In genomic region chr22:39489094-39490068, GRCh38 we compare ENCODE assay signal across 12 cellular contexts. TPM values are rescaled to one million over a fixed set of nuclear protein-coding genes. Genes with fewer than 3 reads are reported as not detected.
A peak's percentile ranks its signal among the peaks of the same experiment; 100 is the strongest.
DNase-seq lines count a peak whose midpoint lies in the region; ATAC-seq and TF ChIP-seq lines count a peak whose summit lies in the region.
"Had no signal": no experiment of that assay in that cellular context is flagged by ENCODE, and none has a peak within 500 bp of the region (broad histone marks: within the 10 kb centered on the region; RNA-seq: fewer than 3 reads in every experiment).

No MANE protein-coding gene starts in this region.

- H3K9me3 Mint-ChIP-seq in brain: no peaks in the 10 kb centered on the region
- H3K9me3 Mint-ChIP-seq in neural progenitor cell: no peaks in the 10 kb centered on the region
- H3K9me3 Mint-ChIP-seq in endothelial cell (ENCODE audit: unreplicated experiment): no peaks in the 10 kb centered on the region
- H3K9me3 Mint-ChIP-seq: central memory CD8-positive, alpha-beta T cell had no signal

- DNase-seq in HCT116 (ENCODE audit: low read depth, low spot score) (no peak), neural progenitor cell (ENCODE audit: low spot score) (no peak), endothelial cell (ENCODE audit: low spot score) (no peak), germinal center (ENCODE audit: low spot score) (no peak)
- no peak for DNase-seq in stimulated activated naive CD4-positive, alpha-beta T cell treated with Interleukin-2 at 50 U/mL for 16 hours (lab: John Stamatoyannopoulos, UW)
- DNase-seq: NCI-H1417 treated with DMSO at 0.1 percent for 48 hours had no signal

- RAD21 ChIA-PET in HCT116 (lab: Charles Lee; ENCODE audit: low non-redundant PET in 1 of 2, low total read pairs in 2 of 2, uncharacterized antibody in 2 of 2, unreplicated experiment in 2 of 2): no interaction called here

- peak overlapping the region in 3 of 10 experiments; percentile 23 to 50 (median 46); a peak in 4 of 20 replicates for H3K4me3 ChIP-seq in BLaER1 treated with 17β-estradiol and CSF1 and Interleukin-3, amounts not matched to agents 10 nM and 100 nM
- H3K4me3 ChIP-seq in HCT116 (replicated peaks in 1 of 2; ENCODE audit: low read depth in 1 of 2, low read length in 2 of 2) (no peak overlapping the region), neural progenitor cell (no peak overlapping the region)
- H3K4me3 ChIP-seq: ovary had no signal

- H3K27me3 ChIP-seq in BLaER1 treated with 17β-estradiol and CSF1 and Interleukin-3, amounts not matched to agents 10 nM and 100 nM: no peaks in the 10 kb centered on the region
- H3K27me3 ChIP-seq in HCT116 (ENCODE audit: insufficient read depth, low read length) (no peaks in the 10 kb centered on the region), neural progenitor cell (peaks cover 5% of the 10 kb centered on the region)
- H3K27me3 ChIP-seq: ovary had no signal

- H3K27ac Mint-ChIP-seq in brain (peak overlapping the region; percentile 63 to 88 (median 74)), neural progenitor cell (no peak overlapping the region), endothelial cell (ENCODE audit: unreplicated experiment) (no peak overlapping the region)

- peaks cover 3% of the 10 kb centered on the region for H3K27me3 Mint-ChIP-seq in brain
- peaks cover 9% of the 10 kb centered on the region for H3K27me3 Mint-ChIP-seq in neural progenitor cell (ENCODE audit: insufficient read depth, low read depth)
- no peaks in the 10 kb centered on the region for H3K27me3 Mint-ChIP-seq in endothelial cell (ENCODE audit: unreplicated experiment)
- H3K27me3 Mint-ChIP-seq: central memory CD8-positive, alpha-beta T cell had no signal

- H3K36me3 Mint-ChIP-seq in brain (peaks cover 14% of the 10 kb centered on the region), neural progenitor cell (peaks cover 4% of the 10 kb centered on the region), endothelial cell (ENCODE audit: low read depth, unreplicated experiment) (no peaks in the 10 kb centered on the region)

- TF ChIP-seq CTCF in HCT116 (IDR thresholded peaks at IDR 0.05 in 2 of 3, conservative IDR thresholded peaks at IDR 0.05 in 1 of 3; ENCODE audit: borderline replicate concordance in 1 of 3, insufficient read depth in 1 of 3, low read depth in 2 of 3, low read length in 2 of 3): no peak
- TF ChIP-seq CTCF in brain (conservative IDR thresholded peaks at IDR 0.05): no peak
- no peak for TF ChIP-seq CTCF in neural progenitor cell (IDR thresholded peaks at IDR 0.05)
- TF ChIP-seq CTCF in endothelial cell (IDR thresholded peaks at IDR 0.05; ENCODE audit: unreplicated experiment): no peak

- no peaks in the 10 kb centered on the region for H3F3A ChIP-seq in neural progenitor cell (ENCODE audit: low read depth)

- H3K4me1 ChIP-seq in BLaER1 treated with 17β-estradiol and CSF1 and Interleukin-3, amounts not matched to agents 10 nM and 100 nM: peaks cover 24 to 45% (median 30%) of the 10 kb centered on the region in 10 experiments
- H3K4me1 ChIP-seq in HCT116 (ENCODE audit: control insufficient read depth in 1 of 2, insufficient read depth in 2 of 2, low read length in 2 of 2) (peaks cover 0 to 10% of the 10 kb centered on the region in 2 experiments; a peak in 2 of 4 replicates), neural progenitor cell (no peaks in the 10 kb centered on the region)

- H3K4me3 Mint-ChIP-seq in brain (peak overlapping the region in 4 of 5 experiments; percentile 28 to 73 (median 59)), neural progenitor cell (peak overlapping the region; percentile 15), endothelial cell (ENCODE audit: unreplicated experiment) (no peak overlapping the region)
- H3K4me3 Mint-ChIP-seq: central memory CD8-positive, alpha-beta T cell had no signal

- TF ChIP-seq POLR2A in HCT116 (IDR thresholded peaks at IDR 0.05; ENCODE audit: borderline replicate concordance, extremely low read depth, insufficient read depth, insufficient read length): no peak

- H4K20me1 ChIP-seq in BLaER1 treated with 17β-estradiol and CSF1 and Interleukin-3, amounts not matched to agents 10 nM and 100 nM: no peaks in the 10 kb centered on the region
- H4K20me1 ChIP-seq in HCT116 (ENCODE audit: insufficient read depth): no peaks in the 10 kb centered on the region
- peaks cover 5% of the 10 kb centered on the region for H4K20me1 ChIP-seq in neural progenitor cell (ENCODE audit: low read depth)

- intact Hi-C loops in HCT116 (cut with micrococcal nuclease): no loop called here

- peaks cover 0 to 10% (median 0%) of the 10 kb centered on the region in 11 experiments; a peak in 7 of 22 replicates for H3K36me3 ChIP-seq in BLaER1 treated with 17β-estradiol and CSF1 and Interleukin-3, amounts not matched to agents 10 nM and 100 nM
- H3K36me3 ChIP-seq in HCT116 (ENCODE audit: control insufficient read depth in 1 of 2, insufficient read depth in 2 of 2, low read length in 2 of 2) (no peaks in the 10 kb centered on the region), neural progenitor cell (no peaks in the 10 kb centered on the region)
- H3K36me3 ChIP-seq: ovary had no signal

- H3K9me3 ChIP-seq in BLaER1 treated with 17β-estradiol and CSF1 and Interleukin-3, amounts not matched to agents 10 nM and 100 nM (replicated peaks in 1 of 11): no peaks in the 10 kb centered on the region
- no peaks in the 10 kb centered on the region for H3K9me3 ChIP-seq in HCT116 (ENCODE audit: control insufficient read depth in 1 of 2, insufficient read depth in 1 of 2, low read depth in 1 of 2, low read length in 2 of 2)
- no peaks in the 10 kb centered on the region for H3K9me3 ChIP-seq in neural progenitor cell (ENCODE audit: low read depth)
- H3K9me3 ChIP-seq: ovary had no signal

- H3K9ac ChIP-seq in BLaER1 treated with 17β-estradiol and CSF1 and Interleukin-3, amounts not matched to agents 10 nM and 100 nM: peak overlapping the region in 4 of 11 experiments; percentile 10 to 36 (median 19); a peak in 3 of 22 replicates
- no peak overlapping the region for H3K9ac ChIP-seq in HCT116 (ENCODE audit: low read length)
- H3K9ac ChIP-seq in neural progenitor cell: no peak overlapping the region

- CTCF ChIA-PET in HCT116 (lab: Charles Lee): interaction anchor here (0.8 to 9.0 kb wide), 3 partner anchors 37 to 547 kb away, joined by 3 to 86 read pairs (median 3); no protein-coding TSS in a partner anchor

- H3K27ac ChIP-seq in BLaER1 treated with 17β-estradiol and CSF1 and Interleukin-3, amounts not matched to agents 10 nM and 100 nM: peak overlapping the region in 6 of 11 experiments; percentile 29 to 56 (median 42); a peak in 10 of 22 replicates
- H3K27ac ChIP-seq in HCT116 (ENCODE audit: low read depth, low read length) (peak overlapping the region; percentile 3; the same call in 1 of the 2 replicates), neural progenitor cell (no peak overlapping the region)
- H3K27ac ChIP-seq: ovary, RWPE1 had no signal

- POLR2A ChIA-PET in HCT116 (lab: Charles Lee): interaction anchor here (0.7 to 1.6 kb wide), 3 partner anchors 13 to 170 kb away, joined by 3 to 11 read pairs (median 3); partner anchors contain the start of genes ATF4, MIEF1 and RPL3

- H3K4me1 Mint-ChIP-seq in brain (peaks cover 10% of the 10 kb centered on the region), neural progenitor cell (peaks cover 5% of the 10 kb centered on the region), endothelial cell (ENCODE audit: unreplicated experiment) (peaks cover 3% of the 10 kb centered on the region)

- no peaks in the 10 kb centered on the region for H3K79me2 ChIP-seq in HCT116 (ENCODE audit: insufficient read depth, low read length)
- no peaks in the 10 kb centered on the region for H3K79me2 ChIP-seq in neural progenitor cell (ENCODE audit: low read depth)

- H2AFZ ChIP-seq in HCT116 (ENCODE audit: low read depth, low read length, poor library complexity, severe bottlenecking) (no peak overlapping the region), neural progenitor cell (replicated peaks) (no peak overlapping the region)

- TF ChIP-seq RAD21 in HCT116 (IDR thresholded peaks at IDR 0.05; ENCODE audit: low read depth): no peak

- no TSS peak for BruUV-seq in HCT116 (replicated peaks; lab: Mats Ljungman, UMichigan)

- H3K4me2 ChIP-seq in BLaER1 treated with 17β-estradiol and CSF1 and Interleukin-3, amounts not matched to agents 10 nM and 100 nM: peak overlapping the region; percentile 49 to 85 (median 71)
- H3K4me2 ChIP-seq in HCT116 (ENCODE audit: low read length) (peak overlapping the region; percentile 43), neural progenitor cell (peak overlapping the region; percentile 56)

- H3K9me2 ChIP-seq in HCT116 (ENCODE audit: insufficient read depth): no peaks in the 10 kb centered on the region

- ATAC-seq in HCT116 (no peak), HG03571 (IDR thresholded peaks at IDR 0.05; ENCODE audit: unreplicated experiment) (no peak)

TF ChIP-seq in HCT116, 20 proteins besides CTCF, POLR2A, EP300 and RAD21 (continues in another document):
- TF ChIP-seq FOSL1 (IDR thresholded peaks at IDR 0.05; ENCODE audit: low read depth): no peak
- no peak for TF ChIP-seq ZFX (IDR thresholded peaks at IDR 0.05)
- TF ChIP-seq ATF3 (IDR thresholded peaks at IDR 0.05): no peak
- no peak for TF ChIP-seq ELF1 (IDR thresholded peaks at IDR 0.05; ENCODE audit: borderline replicate concordance, low read depth)
- TF ChIP-seq TCF7L2 (IDR thresholded peaks at IDR 0.05; ENCODE audit: borderline replicate concordance, extremely low read depth, insufficient read depth, insufficient read length): no peak

RNA-seq across cellular contexts. Expression of gene MIEF1, which starts 12.7 kb away (rescaled TPM):
- total RNA-seq in HCT116 (2021; ENCODE audit: unreplicated experiment) (42.8 TPM), neural progenitor cell (ENCODE audit: low replicate concordance) (22.0 and 32.7 TPM in 2 replicates), endothelial cell (ENCODE audit: unreplicated experiment) (29.2 TPM)
- 23.4 and 23.7 TPM in 2 replicates for polyA plus RNA-seq in HCT116 (2012)
- polyA plus RNA-seq in brain (ENCODE audit: insufficient read depth, low read depth, low replicate concordance): 22.5 TPM

RNA-seq across cellular contexts. Expression of gene ATF4, which starts 31.0 kb away (rescaled TPM):
- total RNA-seq in HCT116 (2021; ENCODE audit: unreplicated experiment): 608 TPM
- 588 and 690 TPM in 2 replicates for polyA plus RNA-seq in HCT116 (2012)
- 435 TPM for polyA plus RNA-seq in brain (ENCODE audit: insufficient read depth, low read depth, low replicate concordance)
- 189 and 230 TPM in 2 replicates for total RNA-seq in neural progenitor cell (ENCODE audit: low replicate concordance)
- 312 TPM for total RNA-seq in endothelial cell (ENCODE audit: unreplicated experiment)

RNA-seq across cellular contexts. Expression of gene MGAT3, which starts 32.6 kb away (rescaled TPM):
- 0.20 TPM for total RNA-seq in HCT116 (2021; ENCODE audit: unreplicated experiment)
- not detected in 2 replicates for polyA plus RNA-seq in HCT116 (2012)
- 19.3 TPM for polyA plus RNA-seq in brain (ENCODE audit: insufficient read depth, low read depth, low replicate concordance)
- total RNA-seq in neural progenitor cell (ENCODE audit: low replicate concordance): 7.5 and 18.5 TPM in 2 replicates
- 0.87 TPM for total RNA-seq in endothelial cell (ENCODE audit: unreplicated experiment)

RNA-seq across cellular contexts. Expression of gene RPS19BP1, which starts 43.2 kb away (rescaled TPM):
- total RNA-seq in HCT116 (2021; ENCODE audit: unreplicated experiment) (80.4 TPM), neural progenitor cell (ENCODE audit: low replicate concordance) (27.7 and 68.3 TPM in 2 replicates), endothelial cell (ENCODE audit: unreplicated experiment) (57.7 TPM)
- polyA plus RNA-seq in HCT116 (2012): 69.1 and 86.9 TPM in 2 replicates
- 116 TPM for polyA plus RNA-seq in brain (ENCODE audit: insufficient read depth, low read depth, low replicate concordance)

Comparison
In these comparisons a context has a peak if more than half of its experiments do, and no peak if none do; other contexts are left out.
1. H3K27ac Mint-ChIP-seq: peak in brain (5 of 5); none in neural progenitor cell (single experiment) and endothelial cell (single experiment).
2. Peak in every context shown above with its lines, with median percentiles within 50 percentile points of each other: H3K4me2 ChIP-seq.